ENCODE assay signal across 8 cellular contexts in genomic region chrX:36987212-36987611, GRCh38. TPM values are rescaled to one million over a fixed set of nuclear protein-coding genes. Genes with fewer than 3 reads are reported as not detected.
"Had no signal": no experiment of that assay in that cellular context is flagged by ENCODE, and none has a peak within 500 bp of the region (broad histone marks: within the 10 kb centered on the region; RNA-seq: fewer than 3 reads in every experiment).

No MANE protein-coding gene starts in this region.

RNA-seq across cellular contexts. Expression of gene FAM47C, which starts 21.0 kb away (rescaled TPM):
- total RNA-seq: MCF 10A, NCI-H460, OCI-LY7, PC-9, Right ventricle myocardium inferior, RPMI7951, SJCRH30, SK-MEL-5 had no signal
